9 cellular contexts compared by ENCODE assay signal in genomic region chr14:21192447-21192822, GRCh38. TPM values are rescaled to one million over a fixed set of nuclear protein-coding genes. Genes with fewer than 3 reads are reported as not detected.
DNase-seq lines count a peak whose midpoint lies in the region; ATAC-seq and TF ChIP-seq lines count a peak whose summit lies in the region.
"Had no signal": no experiment of that assay in that cellular context is flagged by ENCODE, and none has a peak within 500 bp of the region (broad histone marks: within the 10 kb centered on the region; RNA-seq: fewer than 3 reads in every experiment).

No MANE protein-coding gene starts in this region.

- 7 to 16% (median 12%) methylated on average over 1 of the region's 1 CpG for WGBS in ovary, 3 donors

- no peaks in the 10 kb centered on the region for H3K9me2 ChIP-seq in OCI-LY1 (ENCODE audit: low read depth, low read length)

- H3K27ac ChIP-seq in OCI-LY1 (ENCODE audit: low read depth, low read length, poor library complexity, severe bottlenecking): no peak overlapping the region
- H3K27ac ChIP-seq in effector memory CD4-positive, alpha-beta T cell (ENCODE audit: insufficient read depth, low read length, poor library complexity, severe bottlenecking): no peak overlapping the region
- H3K27ac ChIP-seq in ovary: no peak overlapping the region

- H3K36me3 ChIP-seq in OCI-LY1 (ENCODE audit: insufficient read depth, low read length) (no peaks in the 10 kb centered on the region), ovary (no peaks in the 10 kb centered on the region)
- no peaks in the 10 kb centered on the region for H3K36me3 ChIP-seq in effector memory CD4-positive, alpha-beta T cell (ENCODE audit: control insufficient read depth, insufficient read depth, low read length)

- peak overlapping the region; percentile 51; the same call in 1 of the 2 replicates for H3K4me2 ChIP-seq in OCI-LY1 (ENCODE audit: low read length)

- peaks cover 10% of the 10 kb centered on the region for H3K4me1 ChIP-seq in OCI-LY1 (ENCODE audit: insufficient read depth, low read length, severe bottlenecking)
- peaks cover 6% of the 10 kb centered on the region for H3K4me1 ChIP-seq in effector memory CD4-positive, alpha-beta T cell (ENCODE audit: control insufficient read depth, insufficient read depth, low read length, poor library complexity, severe bottlenecking)
- peaks cover 4% of the 10 kb centered on the region for H3K4me1 ChIP-seq in ovary (ENCODE audit: insufficient read depth)

- H3K4me3 ChIP-seq in OCI-LY1 (ENCODE audit: low read depth, low read length, poor library complexity, severe bottlenecking): peak overlapping the region; percentile 39
- peak overlapping the region; percentile 47 for H3K4me3 ChIP-seq in effector memory CD4-positive, alpha-beta T cell (ENCODE audit: insufficient read depth, low read depth, low read length, poor library complexity, severe bottlenecking)
- H3K4me3 ChIP-seq in ovary: peak overlapping the region; percentile 4
- H3K4me3 ChIP-seq: lung had no signal

- no peak for TF ChIP-seq POLR2A in ovary (IDR thresholded peaks at IDR 0.05)

- TF ChIP-seq EP300 in ovary (IDR thresholded peaks at IDR 0.05): no peak

- no peaks in the 10 kb centered on the region for H3K79me2 ChIP-seq in OCI-LY1 (ENCODE audit: insufficient read depth, low read length)

- no peak overlapping the region for H2AFZ ChIP-seq in OCI-LY1 (ENCODE audit: low read length)

- H3K9me3 ChIP-seq in OCI-LY1 (ENCODE audit: low read length) (no peaks in the 10 kb centered on the region), ovary (no peaks in the 10 kb centered on the region)
- H3K9me3 ChIP-seq in effector memory CD4-positive, alpha-beta T cell (ENCODE audit: control insufficient read depth, low read length): no peaks in the 10 kb centered on the region

- no peak overlapping the region for H3K9ac ChIP-seq in OCI-LY1 (ENCODE audit: low read length)

- no peaks in the 10 kb centered on the region for H3F3A ChIP-seq in OCI-LY1 (ENCODE audit: insufficient read depth, low read length)

- no peaks in the 10 kb centered on the region for H4K20me1 ChIP-seq in OCI-LY1 (ENCODE audit: insufficient read depth, low read length)

- ATAC-seq in GM19395 (IDR thresholded peaks at IDR 0.05; ENCODE audit: unreplicated experiment) (no peak), HG03342 (IDR thresholded peaks at IDR 0.05; ENCODE audit: unreplicated experiment) (no peak)

- TF ChIP-seq CTCF in OCI-LY1 (IDR thresholded peaks at IDR 0.05; ENCODE audit: low read length) (no peak), ovary (IDR thresholded peaks at IDR 0.05) (no peak)

- peak; percentile 4 for DNase-seq in ELF-1 (ENCODE audit: low read depth, low spot score)
- DNase-seq in effector memory CD4-positive, alpha-beta T cell: no peak
- no peak for DNase-seq in ovary
- no peak for DNase-seq in NK-92 (lab: John Stamatoyannopoulos, UW; ENCODE audit: unreplicated experiment)
- no peak for DNase-seq in mucosa of gallbladder (ENCODE audit: low spot score)

- intact Hi-C loops in ovary (cut with DNase I): no loop called here

- H3K27me3 ChIP-seq in OCI-LY1 (ENCODE audit: insufficient read depth, low read length) (peaks cover 4% of the 10 kb centered on the region; the same call in 1 of the 2 replicates), ovary (no peaks in the 10 kb centered on the region)
- no peaks in the 10 kb centered on the region for H3K27me3 ChIP-seq in effector memory CD4-positive, alpha-beta T cell (replicated peaks; ENCODE audit: control insufficient read depth, insufficient read depth, low read length, poor library complexity, severe bottlenecking)

RNA-seq across cellular contexts. Expression of gene OR5AU1, which starts 36.6 kb away (rescaled TPM):
- not detected for total RNA-seq in ovary
- polyA plus RNA-seq in ovary: not detected
- not detected for total RNA-seq in mucosa of gallbladder
- total RNA-seq: lung had no signal
- polyA plus RNA-seq: lung had no signal
